In the genomic region with DNA sequence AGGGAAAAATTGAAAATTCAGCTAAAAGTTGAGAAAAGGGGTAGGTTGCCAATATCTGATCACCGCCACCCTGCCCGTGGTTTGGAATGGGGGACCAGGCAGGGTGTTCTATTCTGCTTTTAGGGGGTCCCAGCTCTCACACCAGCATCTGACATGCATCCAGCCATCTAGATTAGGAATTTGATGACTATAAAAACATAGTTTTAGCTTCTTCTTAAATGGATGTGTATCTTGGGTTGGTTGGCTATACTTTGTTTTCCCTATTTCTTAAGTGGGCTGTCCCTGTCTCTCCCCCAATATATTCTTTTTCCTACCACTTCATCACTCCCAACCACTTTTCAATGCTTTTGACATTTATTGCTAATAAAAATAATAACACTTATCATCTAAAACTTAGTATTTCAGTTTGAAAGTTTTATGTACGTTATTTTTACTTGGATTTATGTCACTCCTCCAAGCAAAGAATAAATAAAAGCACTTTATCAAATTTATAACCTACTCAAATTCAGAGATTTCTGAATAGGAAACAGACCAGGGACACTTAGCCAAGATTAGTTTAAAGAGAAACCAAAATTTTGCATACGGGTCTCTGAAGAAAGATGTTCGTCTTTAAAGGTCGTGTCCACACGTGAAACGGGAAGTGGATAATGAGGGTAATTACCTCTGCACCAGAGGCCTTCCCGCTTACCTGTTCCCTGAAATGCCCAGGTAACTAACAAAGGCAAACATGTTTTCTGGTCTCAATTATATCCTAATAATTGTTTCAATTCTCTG, we compare ENCODE assay signal across 15 cellular contexts.
DNase-seq lines count a peak whose midpoint lies in the region; FAIRE-seq and TF ChIP-seq lines count a peak whose summit lies in the region.
"Had no signal": no experiment of that assay in that cellular context is flagged by ENCODE, and none has a peak within 500 bp of the region (broad histone marks: within the 10 kb centered on the region; RNA-seq: fewer than 3 reads in every experiment).

No MANE protein-coding gene starts in this region.

- no peaks in the 10 kb centered on the region for H3K4me1 ChIP-seq in smooth muscle cell (ENCODE audit: low read depth)
- H3K4me1 ChIP-seq: adrenal gland had no signal

- DNase-seq in HEK293T (ENCODE audit: extremely low spot score): no peak
- peak; percentile 4 for DNase-seq in NCI-H2081 treated with DMSO at 0.1 percent for 48 hours (lab: John Stamatoyannopoulos, UW)
- no peak for DNase-seq in chondrocyte (ENCODE audit: low spot score)
- no peak for DNase-seq in smooth muscle cell (lab: John Stamatoyannopoulos, UW; ENCODE audit: unreplicated experiment)
- no peak for DNase-seq in substantia nigra (lab: John Stamatoyannopoulos, UW)
- no peak for DNase-seq in D721Med (ENCODE audit: insufficient read length, low spot score)
- DNase-seq in dorsolateral prefrontal cortex: no peak
- DNase-seq: activated CD4-positive, alpha-beta T cell treated with anti-CD3 and anti-CD28 coated beads, Interleukin-2, amount 50 U/mL, for 4 hours; activated gamma-delta T cell treated with Interleukin-2 at 50 U/mL for 16 hours; adrenal gland; CD8-positive, alpha-beta T cell; occipital lobe; WERI-Rb-1 had no signal

- H4K20me1 ChIP-seq in smooth muscle cell (ENCODE audit: low read depth): no peaks in the 10 kb centered on the region

- H3K9me3 Mint-ChIP-seq in chondrocyte (ENCODE audit: low read depth): no peaks in the 10 kb centered on the region
- H3K9me3 Mint-ChIP-seq: CD8-positive, alpha-beta T cell; dendritic cell treated with granulocyte-macrophage colony-stimulating factor and Interleukin-4, amounts not matched to agents 40 ng/mL and 50 ng/mL, for 4 days had no signal

- H3K36me3 Mint-ChIP-seq in chondrocyte (ENCODE audit: low read depth): no peaks in the 10 kb centered on the region
- H3K36me3 Mint-ChIP-seq: CD8-positive, alpha-beta T cell had no signal

- H3K4me3 ChIP-seq in smooth muscle cell: no peak overlapping the region
- H3K4me3 ChIP-seq in dorsolateral prefrontal cortex: no peak overlapping the region
- H3K4me3 ChIP-seq: adrenal gland, thyroid gland had no signal

- H3K9me3 ChIP-seq in smooth muscle cell (replicated peaks; ENCODE audit: low read depth): no peaks in the 10 kb centered on the region
- H3K9me3 ChIP-seq: adrenal gland, thyroid gland had no signal

- no peak overlapping the region for H3K9ac ChIP-seq in smooth muscle cell (ENCODE audit: low read depth)

- peak overlapping the region; percentile 10 for H2AFZ ChIP-seq in smooth muscle cell (ENCODE audit: low read depth)

- no peaks in the 10 kb centered on the region for H3K27me3 Mint-ChIP-seq in chondrocyte (ENCODE audit: low read depth)
- H3K27me3 Mint-ChIP-seq: dendritic cell treated with granulocyte-macrophage colony-stimulating factor and Interleukin-4, amounts not matched to agents 40 ng/mL and 50 ng/mL, for 4 days had no signal

- TF ChIP-seq CTCF in chondrocyte (IDR thresholded peaks at IDR 0.05): no peak
- TF ChIP-seq CTCF in smooth muscle cell (IDR thresholded peaks at IDR 0.05; ENCODE audit: borderline replicate concordance, insufficient read depth, poor library complexity, severe bottlenecking): no peak
- TF ChIP-seq CTCF in D721Med (IDR thresholded peaks at IDR 0.05; ENCODE audit: insufficient read depth, missing control alignments): no peak
- TF ChIP-seq CTCF in dorsolateral prefrontal cortex (IDR thresholded peaks at IDR 0.05 in 54 of 56, conservative IDR thresholded peaks at IDR 0.05 in 2 of 56; ENCODE audit: low read depth in 1 of 56, partially characterized antibody in 56 of 56): no peak

- H3K27me3 ChIP-seq in smooth muscle cell (ENCODE audit: low read depth) (no peaks in the 10 kb centered on the region), dorsolateral prefrontal cortex (peaks cover 0 to 3% (median 0%) of the 10 kb centered on the region in 45 donors)
- H3K27me3 ChIP-seq: adrenal gland had no signal

- H3K27ac ChIP-seq in smooth muscle cell (ENCODE audit: low read depth): no peak overlapping the region
- no peak overlapping the region for H3K27ac ChIP-seq in substantia nigra (ENCODE audit: low read depth, low read length, poor library complexity, severe bottlenecking)
- H3K27ac ChIP-seq in dorsolateral prefrontal cortex: no peak overlapping the region
- H3K27ac ChIP-seq: adrenal gland, thyroid gland, WERI-Rb-1 had no signal

- POLR2A ChIA-PET in HEK293T (lab: Yijun Ruan, JAX): no interaction called here

- H3K4me2 ChIP-seq in smooth muscle cell: no peak overlapping the region

- H3K79me2 ChIP-seq in smooth muscle cell (ENCODE audit: low read depth): no peaks in the 10 kb centered on the region

- CTCF ChIA-PET in HEK293T (lab: Yijun Ruan, JAX): interaction anchor here (0.6 kb wide), 1 partner anchor 59 kb away, joined by 6 read pairs; no protein-coding TSS in a partner anchor

- intact Hi-C loops in dorsolateral prefrontal cortex (cut with DNase I): no loop called here

- H3K4me1 Mint-ChIP-seq in chondrocyte (ENCODE audit: low read depth): peaks cover 39% of the 10 kb centered on the region

- 70% methylated on average over 9 of the region's 9 CpGs for WGBS in smooth muscle cell (ENCODE audit: low lambda C conversion rate)

- peak overlapping the region; percentile 80 for H3K27ac Mint-ChIP-seq in chondrocyte (ENCODE audit: unreplicated experiment)
- H3K27ac Mint-ChIP-seq: CD8-positive, alpha-beta T cell; dendritic cell treated with granulocyte-macrophage colony-stimulating factor and Interleukin-4, amounts not matched to agents 40 ng/mL and 50 ng/mL, for 4 days had no signal

- H3F3A ChIP-seq in smooth muscle cell (ENCODE audit: low read depth): peaks cover 3% of the 10 kb centered on the region

- H3K36me3 ChIP-seq in smooth muscle cell (ENCODE audit: low read depth): no peaks in the 10 kb centered on the region
- H3K36me3 ChIP-seq: adrenal gland, thyroid gland, WERI-Rb-1 had no signal

- FAIRE-seq in D721Med (lab: Jason Lieb, UNC): no peak

- H3K4me3 Mint-ChIP-seq in chondrocyte (ENCODE audit: unreplicated experiment): no peak overlapping the region
- H3K4me3 Mint-ChIP-seq: CD8-positive, alpha-beta T cell; dendritic cell treated with granulocyte-macrophage colony-stimulating factor and Interleukin-4, amounts not matched to agents 40 ng/mL and 50 ng/mL, for 4 days had no signal

TF ChIP-seq in HEK293T, 16 proteins besides CTCF, POLR2A, EP300 and RAD21:
- TF ChIP-seq, protein P1, sequence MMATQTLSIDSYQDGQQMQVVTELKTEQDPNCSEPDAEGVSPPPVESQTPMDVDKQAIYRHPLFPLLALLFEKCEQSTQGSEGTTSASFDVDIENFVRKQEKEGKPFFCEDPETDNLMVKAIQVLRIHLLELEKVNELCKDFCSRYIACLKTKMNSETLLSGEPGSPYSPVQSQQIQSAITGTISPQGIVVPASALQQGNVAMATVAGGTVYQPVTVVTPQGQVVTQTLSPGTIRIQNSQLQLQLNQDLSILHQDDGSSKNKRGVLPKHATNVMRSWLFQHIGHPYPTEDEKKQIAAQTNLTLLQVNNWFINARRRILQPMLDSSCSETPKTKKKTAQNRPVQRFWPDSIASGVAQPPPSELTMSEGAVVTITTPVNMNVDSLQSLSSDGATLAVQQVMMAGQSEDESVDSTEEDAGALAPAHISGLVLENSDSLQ (IDR thresholded peaks at IDR 0.05): peak; percentile 70
- no peak for TF ChIP-seq LEF1 (IDR thresholded peaks at IDR 0.05; ENCODE audit: borderline replicate concordance)
- TF ChIP-seq FOXM1 (IDR thresholded peaks at IDR 0.05; ENCODE audit: borderline replicate concordance): no peak
